14 cellular contexts compared by ENCODE assay signal in the genomic region with DNA sequence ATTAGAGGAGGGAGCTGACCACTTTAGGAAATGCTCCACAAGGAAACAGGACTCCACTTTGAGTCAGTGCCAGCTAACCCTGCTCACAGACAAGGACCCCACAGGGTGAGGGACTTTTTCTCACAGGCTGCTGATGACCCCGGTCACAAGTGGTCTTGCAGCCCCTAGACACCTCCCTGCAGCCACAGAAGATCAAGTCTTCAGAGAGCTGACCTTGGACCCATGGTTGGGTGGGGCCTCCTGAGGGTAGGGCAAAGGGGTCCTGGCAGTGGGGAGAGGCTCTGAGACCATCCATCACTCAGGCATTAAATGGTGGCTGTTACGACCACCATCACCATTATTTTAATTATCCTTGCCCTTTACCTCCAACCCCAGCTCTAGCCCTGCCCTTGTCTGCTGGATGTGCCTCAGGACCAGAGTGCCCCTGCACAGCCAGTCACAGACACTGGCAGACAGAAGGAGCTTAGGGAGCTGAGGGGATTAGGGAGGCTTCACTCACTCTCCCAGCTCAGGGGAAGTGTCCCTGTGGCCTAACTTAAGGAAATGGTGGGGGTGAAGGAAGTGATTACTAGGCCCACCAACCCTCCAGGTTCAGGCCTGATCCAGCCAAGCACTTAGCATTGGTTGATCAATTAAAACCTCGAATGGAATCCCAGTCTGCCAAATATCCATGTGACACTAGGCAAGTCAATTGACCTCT. TPM values are rescaled to one million over a fixed set of nuclear protein-coding genes. Genes with fewer than 3 reads are reported as not detected.
DNase-seq lines count a peak whose midpoint lies in the region; ATAC-seq and TF ChIP-seq lines count a peak whose summit lies in the region.
"Had no signal": no experiment of that assay in that cellular context is flagged by ENCODE, and none has a peak within 500 bp of the region (broad histone marks: within the 10 kb centered on the region; RNA-seq: fewer than 3 reads in every experiment).

No MANE protein-coding gene starts in this region.

- H3K36me3 Mint-ChIP-seq in CD8-positive, alpha-beta memory T cell = no peaks in the 10 kb centered on the region
- no peaks in the 10 kb centered on the region for H3K36me3 Mint-ChIP-seq in brain
- no peaks in the 10 kb centered on the region for H3K36me3 Mint-ChIP-seq in natural killer cell treated with Interleukin-12 subunit alpha and Interleukin-12 subunit beta and Interleukin-15 and Interleukin-18, amount 100 ng/mL, for 72 hours

- no peaks in the 10 kb centered on the region for H3K9me3 ChIP-seq in CD8-positive, alpha-beta memory T cell (ENCODE audit: low read length)
- no peaks in the 10 kb centered on the region for H3K9me3 ChIP-seq in esophagus muscularis mucosa
- H3K9me3 ChIP-seq: SK-N-SH had no signal

- peaks cover 9 to 22% of the 10 kb centered on the region in 2 donors for H3K27me3 Mint-ChIP-seq in CD8-positive, alpha-beta memory T cell
- peaks cover 15% of the 10 kb centered on the region for H3K27me3 Mint-ChIP-seq in brain
- peaks cover 20 to 24% of the 10 kb centered on the region in 2 donors for H3K27me3 Mint-ChIP-seq in natural killer cell treated with Interleukin-12 subunit alpha and Interleukin-12 subunit beta and Interleukin-15 and Interleukin-18, amount 100 ng/mL, for 72 hours

- intact Hi-C loops in esophagus muscularis mucosa (cut with DNase I) = loop anchor here (10.0 kb wide), 1 partner anchor 585 kb away; no protein-coding TSS in a partner anchor

- H3K27ac Mint-ChIP-seq in CD8-positive, alpha-beta memory T cell = peak overlapping the region in 3 of 8 donors; percentile 7 to 92 (median 63)
- peak overlapping the region in 3 of 5 experiments; percentile 14 to 45 (median 41) for H3K27ac Mint-ChIP-seq in brain
- no peak overlapping the region for H3K27ac Mint-ChIP-seq in natural killer cell treated with Interleukin-12 subunit alpha and Interleukin-12 subunit beta and Interleukin-15 and Interleukin-18, amount 100 ng/mL, for 72 hours

- peak overlapping the region in 5 of 7 donors; percentile 57 to 83 (median 78) for H3K4me3 Mint-ChIP-seq in CD8-positive, alpha-beta memory T cell
- peak overlapping the region; percentile 85 to 87 (median 86) for H3K4me3 Mint-ChIP-seq in brain
- H3K4me3 Mint-ChIP-seq in natural killer cell treated with Interleukin-12 subunit alpha and Interleukin-12 subunit beta and Interleukin-15 and Interleukin-18, amount 100 ng/mL, for 72 hours = peak overlapping the region; percentile 62

- CTCF ChIA-PET in CD8-positive, alpha-beta memory T cell (lab: Charles Lee) = interaction anchor here (1.1 to 13.3 kb wide), 4 partner anchors 9 to 486 kb away, joined by 3 to 157 read pairs (median 4); no protein-coding TSS in a partner anchor

- no peak for TF ChIP-seq EP300 in esophagus muscularis mucosa (IDR thresholded peaks at IDR 0.05)

- H3K27me3 ChIP-seq in CD8-positive, alpha-beta memory T cell (ENCODE audit: insufficient read depth, low read length, poor library complexity, severe bottlenecking) = peaks cover 3% of the 10 kb centered on the region
- peaks cover 0 to 18% (median 0%) of the 10 kb centered on the region in 4 donors for H3K27me3 ChIP-seq in esophagus muscularis mucosa

- no peak overlapping the region for H3K4me3 ChIP-seq in CD8-positive, alpha-beta memory T cell (ENCODE audit: low read length)
- H3K4me3 ChIP-seq in esophagus muscularis mucosa = no peak overlapping the region

- ATAC-seq in natural killer cell treated with Interleukin-12 subunit alpha and Interleukin-12 subunit beta and Interleukin-15 and Interleukin-18, amount 100 ng/mL, for 72 hours = no peak

- no peak for DNase-seq in CD8-positive, alpha-beta memory T cell
- peak; percentile 25 for DNase-seq in MV-4-11 (lab: John Stamatoyannopoulos, UW)
- DNase-seq in natural killer cell treated with Interleukin-12 subunit alpha and Interleukin-12 subunit beta and Interleukin-15 and Interleukin-18, amount 100 ng/mL, for 72 hours (ENCODE audit: low spot score) = peak; percentile 39
- no peak for DNase-seq in esophagus muscularis mucosa (ENCODE audit: extremely low spot score)
- no peak for DNase-seq in hepatic stellate cell (ENCODE audit: low spot score)
- no peak for DNase-seq in HuH-7 (ENCODE audit: low spot score)
- DNase-seq in NCI-H2227 (lab: John Stamatoyannopoulos, UW; ENCODE audit: unreplicated experiment) = no peak
- DNase-seq: NCI-H2107, SK-N-SH had no signal

- POLR2A ChIA-PET in CD8-positive, alpha-beta memory T cell (lab: Charles Lee) = no interaction called here

- TF ChIP-seq POLR2A in esophagus muscularis mucosa (IDR thresholded peaks at IDR 0.05; ENCODE audit: low read depth) = no peak

- H3K36me3 ChIP-seq in CD8-positive, alpha-beta memory T cell (ENCODE audit: insufficient read depth, low read length) = no peaks in the 10 kb centered on the region
- H3K36me3 ChIP-seq in esophagus muscularis mucosa = no peaks in the 10 kb centered on the region

- peaks cover 22 to 32% (median 30%) of the 10 kb centered on the region in 3 donors for H3K4me1 Mint-ChIP-seq in CD8-positive, alpha-beta memory T cell
- peaks cover 38% of the 10 kb centered on the region for H3K4me1 Mint-ChIP-seq in brain
- H3K4me1 Mint-ChIP-seq in natural killer cell treated with Interleukin-12 subunit alpha and Interleukin-12 subunit beta and Interleukin-15 and Interleukin-18, amount 100 ng/mL, for 72 hours (ENCODE audit: low read depth in 2 of 2) = peaks cover 14 to 19% of the 10 kb centered on the region in 2 donors

- WGBS in esophagus muscularis mucosa = 100% methylated on average over 2 of the region's 3 CpGs

- peaks cover 11% of the 10 kb centered on the region for H3K4me1 ChIP-seq in CD8-positive, alpha-beta memory T cell (ENCODE audit: insufficient read depth, low read length)
- H3K4me1 ChIP-seq in esophagus muscularis mucosa = peaks cover 13 to 31% (median 23%) of the 10 kb centered on the region in 4 donors

- no peak overlapping the region for H3K27ac ChIP-seq in CD8-positive, alpha-beta memory T cell (ENCODE audit: low read depth, low read length)
- H3K27ac ChIP-seq in esophagus muscularis mucosa (replicated peaks in 1 of 4) = no peak overlapping the region
- H3K27ac ChIP-seq: C4-2B had no signal

- H3K9me3 Mint-ChIP-seq in CD8-positive, alpha-beta memory T cell = no peaks in the 10 kb centered on the region
- H3K9me3 Mint-ChIP-seq in brain = peaks cover 0 to 5% (median 0%) of the 10 kb centered on the region in 5 experiments
- no peaks in the 10 kb centered on the region for H3K9me3 Mint-ChIP-seq in natural killer cell treated with Interleukin-12 subunit alpha and Interleukin-12 subunit beta and Interleukin-15 and Interleukin-18, amount 100 ng/mL, for 72 hours

- TF ChIP-seq CTCF in brain (conservative IDR thresholded peaks at IDR 0.05) (no peak), esophagus muscularis mucosa (IDR thresholded peaks at IDR 0.05) (no peak)

RNA-seq across cellular contexts. Expression of a gene that starts 1.6 kb away (rescaled TPM):
- 10 to 100 TPM; 21.8 to 22.7 TPM for total RNA-seq in CD8-positive, alpha-beta memory T cell
- polyA plus RNA-seq in CD8-positive, alpha-beta memory T cell = 20.7 TPM
- polyA plus RNA-seq in brain (ENCODE audit: insufficient read depth, low read depth, low replicate concordance) = 4.8 TPM
- 1 to 10 TPM in 1 of 2 donors, under 1 TPM in 1; 0.67 to 1.5 TPM for total RNA-seq in natural killer cell treated with Interleukin-12 subunit alpha and Interleukin-12 subunit beta and Interleukin-15 and Interleukin-18, amount 100 ng/mL, for 72 hours
- 1 to 10 TPM; 1.6 to 2.6 (median 1.9) TPM for total RNA-seq in esophagus muscularis mucosa
- total RNA-seq: M059J had no signal

RNA-seq across cellular contexts. Expression of a gene that starts 50.6 kb away (rescaled TPM):
- 10 to 100 TPM; 69.7 to 71.9 TPM for total RNA-seq in CD8-positive, alpha-beta memory T cell
- not detected for polyA plus RNA-seq in CD8-positive, alpha-beta memory T cell
- polyA plus RNA-seq in brain (ENCODE audit: insufficient read depth, low read depth, low replicate concordance) = not detected
- under 1 TPM in 1 of 2 donors, not detected in 1; 0.36 TPM for total RNA-seq in natural killer cell treated with Interleukin-12 subunit alpha and Interleukin-12 subunit beta and Interleukin-15 and Interleukin-18, amount 100 ng/mL, for 72 hours
- total RNA-seq in esophagus muscularis mucosa = not detected
- total RNA-seq: lower leg skin, M059J, skeletal muscle tissue had no signal
- polyA plus RNA-seq: SK-N-SH had no signal

Comparison
In these comparisons a context has a peak if more than half of its experiments do, and no peak if none do; other contexts are left out.
1. DNase-seq: peak in MV-4-11 (single experiment) and natural killer cell treated with Interleukin-12 subunit alpha and Interleukin-12 subunit beta and Interleukin-15 and Interleukin-18, amount 100 ng/mL, for 72 hours (single experiment); none in CD8-positive, alpha-beta memory T cell (0 of 5), esophagus muscularis mucosa (single experiment), hepatic stellate cell (single experiment), HuH-7 (single experiment) and NCI-H2227 (single experiment).
2. H3K27ac Mint-ChIP-seq: peak in brain (3 of 5); none in natural killer cell treated with Interleukin-12 subunit alpha and Interleukin-12 subunit beta and Interleukin-15 and Interleukin-18, amount 100 ng/mL, for 72 hours (0 of 2).
3. RNA of a gene that starts 1.6 kb away (total RNA-seq): 21.8 to 22.7 TPM in CD8-positive, alpha-beta memory T cell; 1.6 to 2.6 TPM in esophagus muscularis mucosa and 0.67 to 1.5 TPM in natural killer cell treated with Interleukin-12 subunit alpha and Interleukin-12 subunit beta and Interleukin-15 and Interleukin-18, amount 100 ng/mL, for 72 hours; every median in the first group is over 4 times any median in the second.
4. RNA of a gene that starts 50.6 kb away (total RNA-seq): 69.7 to 71.9 TPM in CD8-positive, alpha-beta memory T cell; 0.36 TPM in natural killer cell treated with Interleukin-12 subunit alpha and Interleukin-12 subunit beta and Interleukin-15 and Interleukin-18, amount 100 ng/mL, for 72 hours and not detected in esophagus muscularis mucosa; every median in the first group is over 10 times any median in the second.
5. Peak in every context shown above with its lines, with median percentiles within 50 percentile points of each other: H3K4me3 Mint-ChIP-seq.